Comparison of ENCODE assay signal across 1 cellular context in genomic region chr10:127919418-127920191, GRCh38.
TF ChIP-seq lines count a peak whose summit lies in the region.

No MANE protein-coding gene starts in this region.

TF ChIP-seq in K562, 482 proteins besides CTCF, POLR2A, EP300 and RAD21:
- TF ChIP-seq CHAMP1 (IDR thresholded peaks at IDR 0.05) (no peak), DDX20 (tag; IDR thresholded peaks at IDR 0.05; ENCODE audit: low read depth) (no peak), ZFP36 (IDR thresholded peaks at IDR 0.05; ENCODE audit: low read depth, low read length, partially characterized antibody) (no peak), EHMT2 (IDR thresholded peaks at IDR 0.05) (no peak), THRA (IDR thresholded peaks at IDR 0.05) (no peak)
